In the genomic region with DNA sequence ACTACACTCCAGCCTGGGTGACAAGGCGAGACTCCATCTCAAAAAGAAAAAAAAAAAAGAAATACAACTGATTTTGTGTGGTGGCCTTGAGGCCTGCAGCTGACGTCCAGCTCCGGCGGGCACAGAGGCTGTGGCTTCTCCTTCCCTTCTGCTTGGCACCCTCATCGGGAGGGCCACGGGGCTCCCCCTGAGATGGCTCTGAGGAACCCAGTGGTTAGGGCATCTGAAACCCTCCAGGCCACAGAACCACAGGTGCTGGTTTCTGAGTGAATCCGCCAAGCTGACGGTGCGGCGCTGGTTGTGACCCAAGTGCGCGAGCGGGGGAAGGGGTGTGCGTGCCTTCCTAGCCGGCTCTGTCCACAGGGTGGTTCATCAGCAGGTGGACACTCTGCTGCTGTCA, we compare ENCODE assay signal across 23 cellular contexts.
A peak's percentile ranks its signal among the peaks of the same experiment; 100 is the strongest.
DNase-seq lines count a peak whose midpoint lies in the region; ATAC-seq and TF ChIP-seq lines count a peak whose summit lies in the region.
"Had no signal": no experiment of that assay in that cellular context is flagged by ENCODE, and none has a peak within 500 bp of the region (broad histone marks: within the 10 kb centered on the region; RNA-seq: fewer than 3 reads in every experiment).

No MANE protein-coding gene starts in this region.

- POLR2A ChIA-PET in CD4-positive, alpha-beta T cell (lab: Charles Lee) = no interaction called here

- TF ChIP-seq CTCF in heart left ventricle (IDR thresholded peaks at IDR 0.05) (no peak), right atrium auricular region (IDR thresholded peaks at IDR 0.05) (no peak), neural cell (IDR thresholded peaks at IDR 0.05; ENCODE audit: poor library complexity, severe bottlenecking) (no peak), transverse colon (IDR thresholded peaks at IDR 0.05) (no peak)
- TF ChIP-seq CTCF in CD4-positive, alpha-beta T cell (IDR thresholded peaks at IDR 0.05) = no peak

- no peaks in the 10 kb centered on the region for H3K9me3 Mint-ChIP-seq in CD4-positive, alpha-beta T cell

- no peaks in the 10 kb centered on the region for H3K79me2 ChIP-seq in neural cell (replicated peaks; ENCODE audit: insufficient read depth, low read length)

- TF ChIP-seq RAD21 in neural cell (conservative IDR thresholded peaks at IDR 0.05) = no peak

- TF ChIP-seq POLR2A in heart left ventricle (IDR thresholded peaks at IDR 0.05) = no peak
- no peak for TF ChIP-seq POLR2A in transverse colon (IDR thresholded peaks at IDR 0.05)

- 97 to 98% (median 98%) methylated on average over 11 to 15 of the region's 15 CpGs for WGBS in heart left ventricle, 4 donors
- 95% methylated on average over 15 of the region's 15 CpGs; no CpG with 5 or more reads in 1 of the 2 donors for WGBS in transverse colon (ENCODE audit: low coverage in 1 of 2), 2 donors

- H3K36me3 ChIP-seq in heart left ventricle (peaks cover 0 to 31% (median 5%) of the 10 kb centered on the region in 9 donors), right atrium auricular region (peaks cover 11% of the 10 kb centered on the region), neural cell (ENCODE audit: insufficient read depth, low read length) (no peaks in the 10 kb centered on the region), transverse colon (peaks cover 0 to 11% (median 0%) of the 10 kb centered on the region in 4 donors)

- no peak for ATAC-seq in heart left ventricle
- no peak for ATAC-seq in HG03139 (IDR thresholded peaks at IDR 0.05; ENCODE audit: unreplicated experiment)
- no peak for ATAC-seq in CD4-positive, alpha-beta T cell (ENCODE audit: poor library complexity)
- ATAC-seq: GM12878, Panc1 had no signal

- H3K27me3 ChIP-seq in heart left ventricle (no peaks in the 10 kb centered on the region), right atrium auricular region (no peaks in the 10 kb centered on the region), neural cell (ENCODE audit: insufficient read depth, low read depth, low read length) (no peaks in the 10 kb centered on the region), transverse colon (no peaks in the 10 kb centered on the region)
- no peaks in the 10 kb centered on the region for H3K27me3 ChIP-seq in CD4-positive, alpha-beta T cell (ENCODE audit: control insufficient read depth, insufficient read depth, low read length)
- H3K27me3 ChIP-seq: BLaER1 had no signal

- DNase-seq in heart left ventricle (peak in 3 of 5 donors; percentile 7 to 20 (median 13)), right atrium auricular region (ENCODE audit: low spot score) (no peak), caudate nucleus (lab: John Stamatoyannopoulos, UW) (no peak), transverse colon (peak; percentile 17), NCI-H1436 treated with DMSO at 0.1 percent for 48 hours (lab: John Stamatoyannopoulos, UW) (no peak)
- DNase-seq in CD4-positive, alpha-beta T cell = no peak
- DNase-seq: Caco-2; CD4-positive, alpha-beta memory T cell; GDM1; HCEC 1CT; KBM-7; NCI-H187; NCI-H2081 treated with DMSO at 0.1 percent for 48 hours; NCI-H2171; NCI-H226; NCI-H510A; SK-N-SH had no signal

- intact Hi-C loops in heart left ventricle (cut with DNase I) = no loop called here
- intact Hi-C loops in transverse colon (cut with DNase I; ENCODE audit: low total_unique reads) = no loop called here
- intact Hi-C loops in CD4-positive, alpha-beta T cell (cut with DNase I, micrococcal nuclease) = no loop called here

- no peak overlapping the region for H3K27ac Mint-ChIP-seq in CD4-positive, alpha-beta T cell
- H3K27ac Mint-ChIP-seq: CD4-positive, alpha-beta memory T cell had no signal

- H3K9ac ChIP-seq in neural cell (ENCODE audit: low read length) = no peak overlapping the region
- H3K9ac ChIP-seq: BLaER1, SK-N-SH had no signal

- H3K4me3 ChIP-seq in heart left ventricle (no peak overlapping the region), right atrium auricular region (no peak overlapping the region), neural cell (ENCODE audit: low read length) (no peak overlapping the region), transverse colon (no peak overlapping the region)
- H3K4me3 ChIP-seq: BLaER1, GM12878 had no signal

- H3K4me1 ChIP-seq in heart left ventricle = no peaks in the 10 kb centered on the region
- no peaks in the 10 kb centered on the region for H3K4me1 ChIP-seq in right atrium auricular region
- H3K4me1 ChIP-seq in transverse colon = no peaks in the 10 kb centered on the region
- H3K4me1 ChIP-seq: Caco-2 had no signal

- TF ChIP-seq EP300 in neural cell (conservative IDR thresholded peaks at IDR 0.05; ENCODE audit: poor library complexity, severe bottlenecking) = no peak
- TF ChIP-seq EP300 in transverse colon (IDR thresholded peaks at IDR 0.05; ENCODE audit: low read depth) = no peak

- H3K27ac ChIP-seq in heart left ventricle (no peak overlapping the region), right atrium auricular region (no peak overlapping the region), caudate nucleus (ENCODE audit: low read depth, low read length) (peak overlapping the region; percentile 75), neural cell (ENCODE audit: low read length) (peak overlapping the region; percentile 75), transverse colon (no peak overlapping the region)
- H3K27ac ChIP-seq in CD4-positive, alpha-beta T cell (ENCODE audit: low read depth, low read length) = no peak overlapping the region
- H3K27ac ChIP-seq: BLaER1, RWPE1 had no signal

- no peak overlapping the region for H3K4me3 Mint-ChIP-seq in CD4-positive, alpha-beta T cell
- H3K4me3 Mint-ChIP-seq: CD4-positive, alpha-beta memory T cell had no signal

- H3K4me2 ChIP-seq in neural cell (ENCODE audit: low read length) = no peak overlapping the region
- H3K4me2 ChIP-seq: BLaER1, SK-N-SH had no signal

- no peaks in the 10 kb centered on the region for H3F3A ChIP-seq in neural cell (ENCODE audit: insufficient read depth, low read length, poor library complexity, severe bottlenecking)

- H3K4me1 Mint-ChIP-seq in CD4-positive, alpha-beta T cell (ENCODE audit: low read depth) = no peaks in the 10 kb centered on the region

- H3K9me3 ChIP-seq in heart left ventricle (peaks cover 0 to 15% (median 6%) of the 10 kb centered on the region in 12 donors), right atrium auricular region (peaks cover 0 to 13% of the 10 kb centered on the region in 2 donors), neural cell (ENCODE audit: low read length) (no peaks in the 10 kb centered on the region), transverse colon (peaks cover 0 to 8% of the 10 kb centered on the region in 2 donors)
- no peaks in the 10 kb centered on the region for H3K9me3 ChIP-seq in CD4-positive, alpha-beta T cell (ENCODE audit: control insufficient read depth, low read length)
- H3K9me3 ChIP-seq: Caco-2 had no signal

- H4K20me1 ChIP-seq in neural cell (ENCODE audit: insufficient read depth) = no peaks in the 10 kb centered on the region

- H2AFZ ChIP-seq in neural cell (ENCODE audit: low read depth, low read length) = no peak overlapping the region

- H3K27me3 Mint-ChIP-seq in CD4-positive, alpha-beta T cell = no peaks in the 10 kb centered on the region
- H3K27me3 Mint-ChIP-seq: CD4-positive, alpha-beta memory T cell had no signal

- H3K9me2 ChIP-seq in neural cell (ENCODE audit: insufficient read depth, low read length) = no peaks in the 10 kb centered on the region
- H3K9me2 ChIP-seq: SK-N-SH had no signal

- H3K36me3 Mint-ChIP-seq in CD4-positive, alpha-beta T cell (ENCODE audit: low read depth) = peaks cover 35% of the 10 kb centered on the region

- in situ Hi-C loops in transverse colon (cut with MboI; ENCODE audit: low pct_ligation_motif_present in 1 of 4, low pct_unique_long_range_greater_than_20kb in 1 of 4, low sequenced_read_pairs in 3 of 4) = no loop called here

- CTCF ChIA-PET in CD4-positive, alpha-beta T cell (lab: Charles Lee) = no interaction called here

TF ChIP-seq in neural cell, 6 proteins besides CTCF, POLR2A, EP300 and RAD21:
- no peak for TF ChIP-seq EZH2 (IDR thresholded peaks at IDR 0.05; ENCODE audit: borderline replicate concordance, insufficient read depth, low read length, poor library complexity, severe bottlenecking)
- TF ChIP-seq MXI1 (conservative IDR thresholded peaks at IDR 0.05; ENCODE audit: poor library complexity, severe bottlenecking) = no peak
- TF ChIP-seq TAF1 (IDR thresholded peaks at IDR 0.05; ENCODE audit: low read depth) = no peak
- no peak for TF ChIP-seq POLR2AphosphoS5 (IDR thresholded peaks at IDR 0.05)
- TF ChIP-seq SMC3 (conservative IDR thresholded peaks at IDR 0.05; ENCODE audit: poor library complexity) = no peak
- TF ChIP-seq, protein P1, sequence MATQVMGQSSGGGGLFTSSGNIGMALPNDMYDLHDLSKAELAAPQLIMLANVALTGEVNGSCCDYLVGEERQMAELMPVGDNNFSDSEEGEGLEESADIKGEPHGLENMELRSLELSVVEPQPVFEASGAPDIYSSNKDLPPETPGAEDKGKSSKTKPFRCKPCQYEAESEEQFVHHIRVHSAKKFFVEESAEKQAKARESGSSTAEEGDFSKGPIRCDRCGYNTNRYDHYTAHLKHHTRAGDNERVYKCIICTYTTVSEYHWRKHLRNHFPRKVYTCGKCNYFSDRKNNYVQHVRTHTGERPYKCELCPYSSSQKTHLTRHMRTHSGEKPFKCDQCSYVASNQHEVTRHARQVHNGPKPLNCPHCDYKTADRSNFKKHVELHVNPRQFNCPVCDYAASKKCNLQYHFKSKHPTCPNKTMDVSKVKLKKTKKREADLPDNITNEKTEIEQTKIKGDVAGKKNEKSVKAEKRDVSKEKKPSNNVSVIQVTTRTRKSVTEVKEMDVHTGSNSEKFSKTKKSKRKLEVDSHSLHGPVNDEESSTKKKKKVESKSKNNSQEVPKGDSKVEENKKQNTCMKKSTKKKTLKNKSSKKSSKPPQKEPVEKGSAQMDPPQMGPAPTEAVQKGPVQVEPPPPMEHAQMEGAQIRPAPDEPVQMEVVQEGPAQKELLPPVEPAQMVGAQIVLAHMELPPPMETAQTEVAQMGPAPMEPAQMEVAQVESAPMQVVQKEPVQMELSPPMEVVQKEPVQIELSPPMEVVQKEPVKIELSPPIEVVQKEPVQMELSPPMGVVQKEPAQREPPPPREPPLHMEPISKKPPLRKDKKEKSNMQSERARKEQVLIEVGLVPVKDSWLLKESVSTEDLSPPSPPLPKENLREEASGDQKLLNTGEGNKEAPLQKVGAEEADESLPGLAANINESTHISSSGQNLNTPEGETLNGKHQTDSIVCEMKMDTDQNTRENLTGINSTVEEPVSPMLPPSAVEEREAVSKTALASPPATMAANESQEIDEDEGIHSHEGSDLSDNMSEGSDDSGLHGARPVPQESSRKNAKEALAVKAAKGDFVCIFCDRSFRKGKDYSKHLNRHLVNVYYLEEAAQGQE (IDR thresholded peaks at IDR 0.05; ENCODE audit: borderline replicate concordance) = no peak
TF ChIP-seq in neural cell: peak in this region for 0.

Comparison
In these comparisons a context has a peak if more than half of its experiments do, and no peak if none do; other contexts are left out.
1. DNase-seq: peak in heart left ventricle (3 of 5) and transverse colon (single experiment); none in right atrium auricular region (single experiment), caudate nucleus (0 of 61), NCI-H1436 treated with DMSO at 0.1 percent for 48 hours (single experiment) and CD4-positive, alpha-beta T cell (0 of 10).
2. H3K27ac ChIP-seq: peak in caudate nucleus (single experiment) and neural cell (single experiment); none in heart left ventricle (0 of 12), right atrium auricular region (0 of 2), transverse colon (0 of 4) and CD4-positive, alpha-beta T cell (single experiment).